ENCODE assay signal across 8 cellular contexts in genomic region chr7:98021588-98022351, GRCh38. TPM values are rescaled to one million over a fixed set of nuclear protein-coding genes. Genes with fewer than 3 reads are reported as not detected.
A peak's percentile ranks its signal among the peaks of the same experiment; 100 is the strongest.
DNase-seq lines count a peak whose midpoint lies in the region; ATAC-seq and TF ChIP-seq lines count a peak whose summit lies in the region.

No MANE protein-coding gene starts in this region.

- no peaks in the 10 kb centered on the region for H3K79me1 ChIP-seq in mesendoderm (ENCODE audit: low read length)

- peak; percentile 47 for DNase-seq in AG10803 (ENCODE audit: low read depth)
- peak; percentile 83 for DNase-seq in HK-2 (ENCODE audit: unreplicated experiment)
- peak; percentile 71 to 74 for DNase-seq in NOMO-1 (lab: John Stamatoyannopoulos, UW; ENCODE audit: unreplicated experiment in 2 of 2)
- DNase-seq in activated CD8-positive, alpha-beta memory T cell treated with anti-CD3 and anti-CD28 coated beads for 1 hour (ENCODE audit: extremely low read depth in 1 of 2, low read depth in 1 of 2), result peak; percentile 54 to 75
- peak; percentile 43 to 62 (median 52) for DNase-seq in effector memory CD4-positive, alpha-beta T cell
- peak; percentile 59 for DNase-seq in mesendoderm
- peak; percentile 52 to 69 for DNase-seq in stimulated activated CD8-positive, alpha-beta memory T cell treated with anti-CD3 and anti-CD28 coated beads, Interleukin-2, amount 100 ng/mL, for 1 hour (ENCODE audit: low read depth in 2 of 2)

- H4K8ac ChIP-seq in mesendoderm (ENCODE audit: low read depth, low read length), result no peak overlapping the region

- H3K4ac ChIP-seq in mesendoderm (ENCODE audit: low read depth, low read length), result no peak overlapping the region

- H3K27ac ChIP-seq in effector memory CD4-positive, alpha-beta T cell (ENCODE audit: insufficient read depth, low read length, poor library complexity, severe bottlenecking), result no peak overlapping the region
- H3K27ac ChIP-seq in mesendoderm (ENCODE audit: low read depth, low read length), result no peak overlapping the region

- no peak overlapping the region for H3K23ac ChIP-seq in mesendoderm (ENCODE audit: low read length)

- no peaks in the 10 kb centered on the region for H3K4me1 ChIP-seq in effector memory CD4-positive, alpha-beta T cell (ENCODE audit: control insufficient read depth, insufficient read depth, low read length, poor library complexity, severe bottlenecking)
- no peaks in the 10 kb centered on the region for H3K4me1 ChIP-seq in mesendoderm (ENCODE audit: control insufficient read depth, low read depth, low read length)

- H3K9me3 ChIP-seq in effector memory CD4-positive, alpha-beta T cell (ENCODE audit: control insufficient read depth, low read length), result no peaks in the 10 kb centered on the region

- no peaks in the 10 kb centered on the region for H3K36me3 ChIP-seq in effector memory CD4-positive, alpha-beta T cell (ENCODE audit: control insufficient read depth, insufficient read depth, low read length)
- no peaks in the 10 kb centered on the region for H3K36me3 ChIP-seq in mesendoderm (ENCODE audit: control insufficient read depth, insufficient read depth, low read length)

- no peak overlapping the region for H2BK15ac ChIP-seq in mesendoderm (replicated peaks; ENCODE audit: low read depth)

- peak; percentile 71 for ATAC-seq in GM19324 (IDR thresholded peaks at IDR 0.05; ENCODE audit: low FRiP score, unreplicated experiment)

- no peak overlapping the region for H3K56ac ChIP-seq in mesendoderm (ENCODE audit: low read length)

- no peaks in the 10 kb centered on the region for H3K79me2 ChIP-seq in mesendoderm (ENCODE audit: control insufficient read depth, insufficient read depth, low read length)

- H3K4me2 ChIP-seq in mesendoderm (ENCODE audit: low read length), result no peak overlapping the region

- no peak overlapping the region for H3K9ac ChIP-seq in mesendoderm (ENCODE audit: low read length)

- no CpG with 5 or more reads among the region's 18 CpGs for WGBS in mesendoderm (ENCODE audit: extremely low coverage, insufficient coverage, low lambda C conversion rate)

- H3K4me3 ChIP-seq in AG10803 (ENCODE audit: low read length) (no peak overlapping the region), mesendoderm (ENCODE audit: low read length) (no peak overlapping the region)
- no peak overlapping the region for H3K4me3 ChIP-seq in effector memory CD4-positive, alpha-beta T cell (ENCODE audit: insufficient read depth, low read depth, low read length, poor library complexity, severe bottlenecking)

- H4K5ac ChIP-seq in mesendoderm (ENCODE audit: low read length), result no peak overlapping the region

- peak; percentile 87 for TF ChIP-seq CTCF in AG10803 (conservative IDR thresholded peaks at IDR 0.05; ENCODE audit: low read length)

- no peak overlapping the region for H2AK5ac ChIP-seq in mesendoderm (ENCODE audit: low read length)

- no peak overlapping the region for H2BK5ac ChIP-seq in mesendoderm (ENCODE audit: low read length)

- H3K18ac ChIP-seq in mesendoderm (ENCODE audit: low read length), result no peak overlapping the region

- H2BK120ac ChIP-seq in mesendoderm (ENCODE audit: low read depth, low read length), result no peak overlapping the region

- H3K27me3 ChIP-seq in effector memory CD4-positive, alpha-beta T cell (replicated peaks; ENCODE audit: control insufficient read depth, insufficient read depth, low read length, poor library complexity, severe bottlenecking), result no peaks in the 10 kb centered on the region
- no peaks in the 10 kb centered on the region for H3K27me3 ChIP-seq in mesendoderm (ENCODE audit: insufficient read depth, low read length, poor library complexity)

RNA-seq across cellular contexts. Expression of gene OCM2, which starts 31.8 kb away (rescaled TPM):
- not detected for polyA plus RNA-seq in mesendoderm (2013, experiment 1 of 2)
- polyA plus RNA-seq in mesendoderm (2013, experiment 2 of 2), result not detected
